15 cellular contexts compared by ENCODE assay signal in genomic region chr6:159097256-159097655, GRCh38. TPM values are rescaled to one million over a fixed set of nuclear protein-coding genes. Genes with fewer than 3 reads are reported as not detected.
DNase-seq lines count a peak whose midpoint lies in the region; ATAC-seq and TF ChIP-seq lines count a peak whose summit lies in the region.
"Had no signal": no experiment of that assay in that cellular context is flagged by ENCODE, and none has a peak within 500 bp of the region (broad histone marks: within the 10 kb centered on the region; RNA-seq: fewer than 3 reads in every experiment).

No MANE protein-coding gene starts in this region.

- no peaks in the 10 kb centered on the region for H3K36me3 Mint-ChIP-seq in CD8-positive, alpha-beta T cell
- H3K36me3 Mint-ChIP-seq in activated B cell treated with CpG ODN at 0.5 μM for 24 hours (ENCODE audit: low read depth) (no peaks in the 10 kb centered on the region), immature natural killer cell (no peaks in the 10 kb centered on the region)
- peaks cover 11% of the 10 kb centered on the region for H3K36me3 Mint-ChIP-seq in activated naive CD8-positive, alpha-beta T cell treated with anti-CD3 and anti-CD28 coated beads for 36 hours

- no peaks in the 10 kb centered on the region for H3K9me3 Mint-ChIP-seq in CD8-positive, alpha-beta T cell
- no peaks in the 10 kb centered on the region for H3K9me3 Mint-ChIP-seq in activated B cell treated with CpG ODN at 0.5 μM for 24 hours
- no peaks in the 10 kb centered on the region for H3K9me3 Mint-ChIP-seq in activated naive CD8-positive, alpha-beta T cell treated with anti-CD3 and anti-CD28 coated beads for 36 hours
- H3K9me3 Mint-ChIP-seq in immature natural killer cell, result no peaks in the 10 kb centered on the region
- H3K9me3 Mint-ChIP-seq: central memory CD8-positive, alpha-beta T cell had no signal

- no peaks in the 10 kb centered on the region for H3K9me3 ChIP-seq in CD8-positive, alpha-beta T cell (ENCODE audit: low read length)
- H3K9me3 ChIP-seq: left ventricle myocardium inferior, neutrophil had no signal

- H3K4me3 ChIP-seq in CD8-positive, alpha-beta T cell (ENCODE audit: low read depth, low read length), result no peak overlapping the region
- H3K4me3 ChIP-seq: left ventricle myocardium inferior had no signal

- no peak for TF ChIP-seq CTCF in CD8-positive, alpha-beta T cell (IDR thresholded peaks at IDR 0.05)
- no peak for TF ChIP-seq CTCF in activated B cell treated with CpG ODN at 0.5 μM for 24 hours (IDR thresholded peaks at IDR 0.05)

- H3K4me1 ChIP-seq in CD8-positive, alpha-beta T cell (ENCODE audit: insufficient read depth, low read length), result peaks cover 61% of the 10 kb centered on the region
- H3K4me1 ChIP-seq: left ventricle myocardium inferior had no signal

- CTCF ChIA-PET in CD8-positive, alpha-beta T cell (lab: Charles Lee), result interaction anchor here (2.1 to 21.4 kb wide), 4 partner anchors 35 to 87 kb away, joined by 6 to 486 read pairs (median 8); partner anchors contain the start of genes RSPH3 and TAGAP
- CTCF ChIA-PET in activated B cell treated with CpG ODN at 0.5 μM for 24 hours (lab: Charles Lee), result interaction anchor here (1.8 to 5.9 kb wide), 2 partner anchors 37 to 54 kb away, joined by 6 to 49 read pairs; partner anchors contain the start of gene TAGAP

- H3K27ac Mint-ChIP-seq in CD8-positive, alpha-beta T cell, result peak overlapping the region; percentile 62
- H3K27ac Mint-ChIP-seq in activated B cell treated with CpG ODN at 0.5 μM for 24 hours, result peak overlapping the region; percentile 99
- H3K27ac Mint-ChIP-seq in activated naive CD8-positive, alpha-beta T cell treated with anti-CD3 and anti-CD28 coated beads for 36 hours, result peak overlapping the region; percentile 97
- peak overlapping the region in 3 of 6 donors; percentile 16 to 57 (median 19) for H3K27ac Mint-ChIP-seq in immature natural killer cell

- POLR2A ChIA-PET in CD8-positive, alpha-beta T cell (lab: Charles Lee), result interaction anchor here (1.0 to 3.2 kb wide), 2 partner anchors 25 to 53 kb away, joined by 3 to 11 read pairs; partner anchors contain the start of gene TAGAP
- POLR2A ChIA-PET in activated B cell treated with CpG ODN at 0.5 μM for 24 hours (lab: Charles Lee), result interaction anchor here (0.7 to 20.1 kb wide), 6 partner anchors 9 to 57 kb away, joined by 3 to 1007 read pairs (median 76); partner anchors contain the start of gene TAGAP

- intact Hi-C loops in CD8-positive, alpha-beta T cell (cut with DNase I, micrococcal nuclease), result no loop called here
- intact Hi-C loops in activated B cell treated with CpG ODN at 0.5 μM for 24 hours (cut with micrococcal nuclease), result loop anchor here (10.0 kb wide), 1 partner anchor 1332 kb away; no protein-coding TSS in a partner anchor

- DNase-seq in CD8-positive, alpha-beta T cell, result peak in 1 of 7 experiments; percentile 23
- DNase-seq in activated B cell treated with CpG ODN at 0.5 μM for 24 hours, result no peak
- DNase-seq in activated naive CD8-positive, alpha-beta T cell treated with anti-CD3 and anti-CD28 coated beads for 36 hours, result peak; percentile 81
- peak; percentile 43 to 68 (median 66) for DNase-seq in stimulated activated CD4-positive, alpha-beta T cell treated with anti-CD3 and anti-CD28 coated beads, TNF-alpha, amount 100 ng/mL, for 24 hours (ENCODE audit: low read depth in 3 of 3)
- no peak for DNase-seq in NCI-H1092 treated with DMSO at 0.1 percent for 48 hours (lab: John Stamatoyannopoulos, UW)
- no peak for DNase-seq in immature natural killer cell
- DNase-seq: HCEC 1CT, left ventricle myocardium inferior, MV-4-11, PC-3, substantia nigra had no signal

- no peak for ATAC-seq in CD8-positive, alpha-beta T cell
- no peak for ATAC-seq in activated B cell treated with CpG ODN at 0.5 μM for 24 hours (ENCODE audit: low read depth)
- no peak for ATAC-seq in HG03095 (IDR thresholded peaks at IDR 0.05; ENCODE audit: unreplicated experiment)
- ATAC-seq in GM21576 (IDR thresholded peaks at IDR 0.05; ENCODE audit: unreplicated experiment), result no peak
- ATAC-seq: PC-3 had no signal

- no peak overlapping the region for H3K27ac ChIP-seq in CD8-positive, alpha-beta T cell (ENCODE audit: low read depth, low read length)
- H3K27ac ChIP-seq: left ventricle myocardium inferior had no signal

- H3K27me3 ChIP-seq in CD8-positive, alpha-beta T cell (ENCODE audit: insufficient read depth, low read length), result no peaks in the 10 kb centered on the region
- H3K27me3 ChIP-seq: neutrophil had no signal

- no peaks in the 10 kb centered on the region for H3K36me3 ChIP-seq in CD8-positive, alpha-beta T cell (ENCODE audit: insufficient read depth, low read length)
- H3K36me3 ChIP-seq: left ventricle myocardium inferior, neutrophil had no signal

- H3K4me3 Mint-ChIP-seq in CD8-positive, alpha-beta T cell, result no peak overlapping the region
- H3K4me3 Mint-ChIP-seq in activated B cell treated with CpG ODN at 0.5 μM for 24 hours (no peak overlapping the region), immature natural killer cell (no peak overlapping the region)
- H3K4me3 Mint-ChIP-seq in activated naive CD8-positive, alpha-beta T cell treated with anti-CD3 and anti-CD28 coated beads for 36 hours, result peak overlapping the region; percentile 78
- H3K4me3 Mint-ChIP-seq: central memory CD8-positive, alpha-beta T cell had no signal

- H3K27me3 Mint-ChIP-seq in CD8-positive, alpha-beta T cell (ENCODE audit: low read depth), result no peaks in the 10 kb centered on the region
- H3K27me3 Mint-ChIP-seq in activated B cell treated with CpG ODN at 0.5 μM for 24 hours, result no peaks in the 10 kb centered on the region
- H3K27me3 Mint-ChIP-seq in activated naive CD8-positive, alpha-beta T cell treated with anti-CD3 and anti-CD28 coated beads for 36 hours, result no peaks in the 10 kb centered on the region
- peaks cover 3% of the 10 kb centered on the region in 3 donors for H3K27me3 Mint-ChIP-seq in immature natural killer cell (ENCODE audit: low read depth in 3 of 3)
- H3K27me3 Mint-ChIP-seq: central memory CD8-positive, alpha-beta T cell had no signal

- peaks cover 64% of the 10 kb centered on the region for H3K4me1 Mint-ChIP-seq in CD8-positive, alpha-beta T cell (ENCODE audit: low read depth)
- H3K4me1 Mint-ChIP-seq in activated B cell treated with CpG ODN at 0.5 μM for 24 hours (peaks cover 89% of the 10 kb centered on the region), immature natural killer cell (peaks cover 24 to 26% of the 10 kb centered on the region in 2 donors)
- H3K4me1 Mint-ChIP-seq in activated naive CD8-positive, alpha-beta T cell treated with anti-CD3 and anti-CD28 coated beads for 36 hours, result peaks cover 87% of the 10 kb centered on the region

RNA-seq across cellular contexts. Expression of gene TAGAP, which starts 52.5 kb away (rescaled TPM):
- total RNA-seq in CD8-positive, alpha-beta T cell, result 100 to 1,000 TPM; 136 to 137 TPM
- 129 TPM in 2 replicates for total RNA-seq in activated B cell treated with CpG ODN at 0.5 μM for 24 hours
- 100 to 1,000 TPM; 167 to 175 TPM for total RNA-seq in activated naive CD8-positive, alpha-beta T cell treated with anti-CD3 and anti-CD28 coated beads for 36 hours
- 100 to 1,000 TPM in 1 of 3 donors, 10 to 100 TPM in 2; 63.6 to 114 (median 84.4) TPM for polyA plus RNA-seq in immature natural killer cell
- total RNA-seq: PC-3 had no signal

Comparison
In these comparisons a context has a peak if more than half of its experiments do, and no peak if none do; other contexts are left out.
1. DNase-seq: peak in activated naive CD8-positive, alpha-beta T cell treated with anti-CD3 and anti-CD28 coated beads for 36 hours (single experiment) and stimulated activated CD4-positive, alpha-beta T cell treated with anti-CD3 and anti-CD28 coated beads, TNF-alpha, amount 100 ng/mL, for 24 hours (3 of 3); none in activated B cell treated with CpG ODN at 0.5 μM for 24 hours (single experiment), NCI-H1092 treated with DMSO at 0.1 percent for 48 hours (single experiment) and immature natural killer cell (0 of 3).